Comparison of ENCODE assay signal across 23 cellular contexts in genomic region chr19:38019427-38019724, GRCh38.
DNase-seq lines count a peak whose midpoint lies in the region; ATAC-seq, FAIRE-seq and TF ChIP-seq lines count a peak whose summit lies in the region.
"Had no signal": no experiment of that assay in that cellular context is flagged by ENCODE, and none has a peak within 500 bp of the region (broad histone marks: within the 10 kb centered on the region; RNA-seq: fewer than 3 reads in every experiment).

No MANE protein-coding gene starts in this region.

- H3K36me3 Mint-ChIP-seq in osteocyte (ENCODE audit: unreplicated experiment) = peaks cover 2% of the 10 kb centered on the region

- no peak for TF ChIP-seq CTCF in HL-60 (IDR thresholded peaks at IDR 0.05; ENCODE audit: insufficient read depth, low read length)
- no peak for TF ChIP-seq CTCF in GM12878 (IDR thresholded peaks at IDR 0.05 in 2 of 3, conservative IDR thresholded peaks at IDR 0.05 in 1 of 3; ENCODE audit: control insufficient read depth in 2 of 3, extremely low read depth in 1 of 3, insufficient read depth in 1 of 3, low read depth in 3 of 3, low read length in 3 of 3)
- no peak for TF ChIP-seq CTCF in osteoblast (IDR thresholded peaks at IDR 0.05; ENCODE audit: extremely low read depth, low read depth, low read length)
- no peak for TF ChIP-seq CTCF in gastroesophageal sphincter (IDR thresholded peaks at IDR 0.05)
- no peak for TF ChIP-seq CTCF in osteocyte (IDR thresholded peaks at IDR 0.05)
- no peak for TF ChIP-seq CTCF in foreskin keratinocyte (conservative IDR thresholded peaks at IDR 0.05)

- H3K9ac ChIP-seq in BLaER1 (peak overlapping the region; percentile 41; the same call in 1 of the 2 replicates), GM12878 (ENCODE audit: control insufficient read depth, insufficient read depth, low read length) (no peak overlapping the region)

- H3K9me3 Mint-ChIP-seq in osteocyte (ENCODE audit: unreplicated experiment) = no peaks in the 10 kb centered on the region

- H3K27ac ChIP-seq in BLaER1 (peak overlapping the region; percentile 89), HL-60 (replicated peaks) (peak overlapping the region; percentile 40; the same call in 1 of the 2 replicates), GM12878 (ENCODE audit: control insufficient read depth, insufficient read depth) (no peak overlapping the region), osteoblast (ENCODE audit: low read depth, low read length) (peak overlapping the region; percentile 21), gastroesophageal sphincter (no peak overlapping the region), foreskin keratinocyte (no peak overlapping the region)
- H3K27ac ChIP-seq: C4-2B had no signal

- H3K4me3 Mint-ChIP-seq in osteocyte (ENCODE audit: unreplicated experiment) = no peak overlapping the region

- peaks cover 12% of the 10 kb centered on the region for H3K79me2 ChIP-seq in GM12878 (ENCODE audit: control insufficient read depth, insufficient read depth, low read length)
- H3K79me2 ChIP-seq in osteoblast (ENCODE audit: insufficient read depth, low read length) = peaks cover 78% of the 10 kb centered on the region

- TF ChIP-seq EP300 in GM12878 (IDR thresholded peaks at IDR 0.05; ENCODE audit: borderline replicate concordance in 1 of 2, control insufficient read depth in 1 of 2, low read depth in 2 of 2, low read length in 2 of 2) = no peak
- no peak for TF ChIP-seq EP300 in gastroesophageal sphincter (IDR thresholded peaks at IDR 0.05)

- H3K9me3 ChIP-seq in BLaER1 (no peaks in the 10 kb centered on the region), GM12878 (replicated peaks; ENCODE audit: control insufficient read depth, insufficient read depth, low read length) (no peaks in the 10 kb centered on the region), osteoblast (ENCODE audit: low read depth, low read length) (no peaks in the 10 kb centered on the region), gastroesophageal sphincter (no peaks in the 10 kb centered on the region)
- H3K9me3 ChIP-seq: A549 had no signal

- no peak for DNase-seq in HL-60 (ENCODE audit: low read depth in 1 of 2, low spot score in 1 of 2)
- no peak for DNase-seq in GM12878 (ENCODE audit: low read depth, low spot score)
- DNase-seq in osteoblast (ENCODE audit: insufficient read length, low spot score, missing footprints) = peak; percentile 79
- no peak for DNase-seq in HuH-7.5 (ENCODE audit: low spot score)
- no peak for DNase-seq in osteocyte (ENCODE audit: extremely low spot score, unreplicated experiment)
- no peak for DNase-seq in foreskin keratinocyte
- DNase-seq: H7, KBM-7, MV-4-11, NCI-H1417, NCI-H187, NCI-H2227 treated with DMSO at 0.1 percent for 48 hours, NCI-H510A treated with DMSO at 0.1 percent for 48 hours, NCI-H774, RPMI8226, SIG-M5 had no signal

- H3K4me2 ChIP-seq in BLaER1 = peak overlapping the region; percentile 85
- H3K4me2 ChIP-seq in GM12878 (ENCODE audit: control insufficient read depth, insufficient read depth) = no peak overlapping the region
- H3K4me2 ChIP-seq in osteoblast (ENCODE audit: insufficient read depth, low read length) = no peak overlapping the region
- H3K4me2 ChIP-seq: A549 had no signal

- no peaks in the 10 kb centered on the region for H4K20me1 ChIP-seq in BLaER1
- no peaks in the 10 kb centered on the region for H4K20me1 ChIP-seq in GM12878 (ENCODE audit: control insufficient read depth, insufficient read depth)
- no peaks in the 10 kb centered on the region for H4K20me1 ChIP-seq in osteoblast (ENCODE audit: insufficient read depth, low read length)

- no peak for FAIRE-seq in GM12878 (lab: Jason Lieb, UNC)
- FAIRE-seq: D721Med, GM12892, GM18507 had no signal

- no peaks in the 10 kb centered on the region for H3K36me3 ChIP-seq in BLaER1
- peaks cover 0 to 4% of the 10 kb centered on the region in 2 experiments; a peak in 1 of 4 replicates for H3K36me3 ChIP-seq in GM12878 (ENCODE audit: control insufficient read depth in 2 of 2, insufficient read depth in 2 of 2, low read length in 1 of 2)
- H3K36me3 ChIP-seq in osteoblast (ENCODE audit: insufficient read depth, low read length) = no peaks in the 10 kb centered on the region
- H3K36me3 ChIP-seq in gastroesophageal sphincter = no peaks in the 10 kb centered on the region

- H3K27me3 ChIP-seq in BLaER1 = no peaks in the 10 kb centered on the region
- H3K27me3 ChIP-seq in HL-60 (ENCODE audit: insufficient read depth, poor library complexity, severe bottlenecking) = no peaks in the 10 kb centered on the region
- no peaks in the 10 kb centered on the region for H3K27me3 ChIP-seq in GM12878 (replicated peaks in 1 of 2; ENCODE audit: control insufficient read depth in 2 of 2, insufficient read depth in 2 of 2, low read length in 1 of 2)
- no peaks in the 10 kb centered on the region for H3K27me3 ChIP-seq in osteoblast (ENCODE audit: insufficient read depth, low read length)
- H3K27me3 ChIP-seq in gastroesophageal sphincter = no peaks in the 10 kb centered on the region
- H3K27me3 ChIP-seq in foreskin keratinocyte = no peaks in the 10 kb centered on the region

- no TSS peak for BruUV-seq in GM12878 (replicated peaks; lab: Mats Ljungman, UMichigan)

- H3K4me1 Mint-ChIP-seq in osteocyte (ENCODE audit: unreplicated experiment) = peaks cover 16% of the 10 kb centered on the region

- peaks cover 96% of the 10 kb centered on the region for H3K4me1 ChIP-seq in BLaER1
- H3K4me1 ChIP-seq in GM12878 (ENCODE audit: control insufficient read depth, insufficient read depth, low read length) = no peaks in the 10 kb centered on the region; the same call in 1 of the 2 replicates
- peaks cover 25% of the 10 kb centered on the region for H3K4me1 ChIP-seq in osteoblast (ENCODE audit: insufficient read depth, low read length)
- H3K4me1 ChIP-seq in gastroesophageal sphincter = peaks cover 0 to 8% (median 0%) of the 10 kb centered on the region in 3 donors
- peaks cover 6% of the 10 kb centered on the region for H3K4me1 ChIP-seq in foreskin keratinocyte

- H2AFZ ChIP-seq in GM12878 (ENCODE audit: control insufficient read depth, low read depth, low read length) = no peak overlapping the region
- H2AFZ ChIP-seq in osteoblast (ENCODE audit: low read length) = no peak overlapping the region

- CTCF ChIA-PET in GM12878 (lab: Yijun Ruan, JAX) = interaction anchor here (0.7 to 0.9 kb wide), 2 partner anchors 36 to 117 kb away, joined by 3 to 4 read pairs; no protein-coding TSS in a partner anchor

- RAD21 ChIA-PET in GM12878 (lab: Charles Lee; ENCODE audit: unreplicated experiment) = interaction anchor here (1.2 kb wide), 1 partner anchor 14 kb away, joined by 4 read pairs; no protein-coding TSS in a partner anchor

- WGBS in GM12878 (ENCODE audit: insufficient coverage, insufficient replicate concordance, low lambda C conversion rate, missing lambda C conversion rate) = 97% methylated on average over 2 of the region's 2 CpGs
- 56 to 67% methylated on average over 1 of the region's 2 CpGs for WGBS in gastroesophageal sphincter (ENCODE audit: low coverage in 1 of 2), 2 donors

- SMC1A ChIA-PET in GM12878 (lab: Charles Lee; ENCODE audit: uncharacterized antibody, unreplicated experiment) = interaction anchor here (1.5 to 2.1 kb wide), 3 partner anchors 10 to 23 kb away, joined by 4 to 6 read pairs (median 5); no protein-coding TSS in a partner anchor

- intact Hi-C loops in GM12878 (cut with micrococcal nuclease; ENCODE audit: unreplicated experiment) = no loop called here

- in situ Hi-C loops in GM12878 (cut with MboI) = no loop called here

- no peaks in the 10 kb centered on the region for H3K27me3 Mint-ChIP-seq in osteocyte (ENCODE audit: unreplicated experiment)

- no peak for ATAC-seq in GM12878
- ATAC-seq in gastroesophageal sphincter = no peak
- no peak for ATAC-seq in foreskin keratinocyte

- no peak overlapping the region for H3K4me3 ChIP-seq in BLaER1
- H3K4me3 ChIP-seq in HL-60 (replicated peaks; ENCODE audit: insufficient read depth, low read length) = no peak overlapping the region
- no peak overlapping the region for H3K4me3 ChIP-seq in GM12878
- no peak overlapping the region for H3K4me3 ChIP-seq in osteoblast (ENCODE audit: insufficient read depth, low read length)
- no peak overlapping the region for H3K4me3 ChIP-seq in gastroesophageal sphincter
- H3K4me3 ChIP-seq: A549 had no signal

- POLR2A ChIA-PET in GM12878 (lab: Charles Lee) = no interaction called here

- no peak for TF ChIP-seq RAD21 in GM12878 (IDR thresholded peaks at IDR 0.05; ENCODE audit: insufficient read depth, low read depth, low read length)

- no peak for TF ChIP-seq POLR2A in GM12878 (IDR thresholded peaks at IDR 0.05; ENCODE audit: low read depth, low read length)
- no peak for TF ChIP-seq POLR2A in gastroesophageal sphincter (IDR thresholded peaks at IDR 0.05)

- H3K27ac Mint-ChIP-seq in osteocyte (ENCODE audit: unreplicated experiment) = no peak overlapping the region

TF ChIP-seq in GM12878, 131 proteins besides CTCF, POLR2A, EP300 and RAD21 (continues in another document):
- TF ChIP-seq SIX5 (IDR thresholded peaks at IDR 0.05; ENCODE audit: low read depth, low read length, severe bottlenecking) (peak; percentile 36), ZNF687 (IDR thresholded peaks at IDR 0.05) (no peak), NFYA (IDR thresholded peaks at IDR 0.05; ENCODE audit: borderline replicate concordance, low read depth, low read length) (no peak)

Comparison
In these comparisons a context has a peak if more than half of its experiments do, and no peak if none do; other contexts are left out.
1. H3K27ac ChIP-seq: peak in BLaER1 (single experiment), HL-60 (single experiment) and osteoblast (single experiment); none in GM12878 (single experiment), gastroesophageal sphincter (0 of 4) and foreskin keratinocyte (single experiment).